In genomic region chr10:11160982-11161554, GRCh38 we compare ENCODE assay signal across 16 cellular contexts.
DNase-seq lines count a peak whose midpoint lies in the region; ATAC-seq and TF ChIP-seq lines count a peak whose summit lies in the region.
"Had no signal": no experiment of that assay in that cellular context is flagged by ENCODE, and none has a peak within 500 bp of the region (broad histone marks: within the 10 kb centered on the region; RNA-seq: fewer than 3 reads in every experiment).

No MANE protein-coding gene starts in this region.

- intact Hi-C loops in prostate gland (cut with DNase I) (loop anchor here (10.0 kb wide), 1 partner anchor 116 kb away; no protein-coding TSS in a partner anchor), sciatic nerve (cut with DNase I) (no loop called here)

- no peaks in the 10 kb centered on the region for H3K27me3 Mint-ChIP-seq in activated CD4-positive, alpha-beta memory T cell treated with anti-CD3 and anti-CD28 coated beads, Interleukin-2, amount 10 ng/mL, durations not matched to agents 7 days and 5 days
- no peaks in the 10 kb centered on the region for H3K27me3 Mint-ChIP-seq in naive thymus-derived CD8-positive, alpha-beta T cell
- peaks cover 4% of the 10 kb centered on the region for H3K27me3 Mint-ChIP-seq in glutamatergic neuron (ENCODE audit: unreplicated experiment)
- H3K27me3 Mint-ChIP-seq: activated naive CD4-positive, alpha-beta T cell treated with anti-CD3 and anti-CD28 coated beads, Interleukin-2, amount 10 ng/mL, durations not matched to agents 7 days and 5 days had no signal

- peak; percentile 1 for DNase-seq in NCI-H2171 treated with DMSO at 0.1 percent for 48 hours (lab: John Stamatoyannopoulos, UW)
- DNase-seq in NCI-H2171 (lab: John Stamatoyannopoulos, UW) = no peak
- DNase-seq in HL-60 (ENCODE audit: low read depth in 1 of 2, low spot score in 1 of 2) = no peak
- no peak for DNase-seq in activated CD4-positive, alpha-beta memory T cell treated with anti-CD3 and anti-CD28 coated beads, Interleukin-2, amount 10 ng/mL, durations not matched to agents 7 days and 5 days
- DNase-seq in naive thymus-derived CD8-positive, alpha-beta T cell = no peak
- no peak for DNase-seq in prostate gland (ENCODE audit: low spot score)
- DNase-seq in sciatic nerve (ENCODE audit: low spot score) = no peak
- DNase-seq in glutamatergic neuron = no peak
- DNase-seq: 8988T; activated naive CD4-positive, alpha-beta T cell treated with anti-CD3 and anti-CD28 coated beads, Interleukin-2, amount 10 ng/mL, durations not matched to agents 7 days and 5 days; DMS153; Karpas-422; NCI-H345; SHP77 treated with DMSO at 0.1 percent for 48 hours had no signal

- peaks cover 50% of the 10 kb centered on the region for H3K4me1 Mint-ChIP-seq in activated CD4-positive, alpha-beta memory T cell treated with anti-CD3 and anti-CD28 coated beads, Interleukin-2, amount 10 ng/mL, durations not matched to agents 7 days and 5 days
- peaks cover 48 to 86% (median 78%) of the 10 kb centered on the region in 4 donors for H3K4me1 Mint-ChIP-seq in naive thymus-derived CD8-positive, alpha-beta T cell
- peaks cover 21% of the 10 kb centered on the region for H3K4me1 Mint-ChIP-seq in glutamatergic neuron (ENCODE audit: low read depth, unreplicated experiment)

- peaks cover 3% of the 10 kb centered on the region for H3K9me3 Mint-ChIP-seq in activated CD4-positive, alpha-beta memory T cell treated with anti-CD3 and anti-CD28 coated beads, Interleukin-2, amount 10 ng/mL, durations not matched to agents 7 days and 5 days
- peaks cover 0 to 12% (median 0%) of the 10 kb centered on the region in 9 donors for H3K9me3 Mint-ChIP-seq in naive thymus-derived CD8-positive, alpha-beta T cell
- H3K9me3 Mint-ChIP-seq in glutamatergic neuron (ENCODE audit: unreplicated experiment) = peaks cover 13% of the 10 kb centered on the region

- TF ChIP-seq CTCF in HL-60 (IDR thresholded peaks at IDR 0.05; ENCODE audit: insufficient read depth, low read length) = no peak
- no peak for TF ChIP-seq CTCF in prostate gland (IDR thresholded peaks at IDR 0.05)
- TF ChIP-seq CTCF in glutamatergic neuron (IDR thresholded peaks at IDR 0.05; ENCODE audit: partially characterized antibody, unreplicated experiment) = no peak

- H3K27ac ChIP-seq in HL-60 (replicated peaks) (peak overlapping the region; percentile 42), prostate gland (no peak overlapping the region)

- no peaks in the 10 kb centered on the region for H3K27me3 ChIP-seq in HL-60 (ENCODE audit: insufficient read depth, poor library complexity, severe bottlenecking)
- H3K27me3 ChIP-seq in prostate gland (replicated peaks; ENCODE audit: insufficient read depth) = no peaks in the 10 kb centered on the region

- peak overlapping the region; percentile 100 for H3K27ac Mint-ChIP-seq in activated CD4-positive, alpha-beta memory T cell treated with anti-CD3 and anti-CD28 coated beads, Interleukin-2, amount 10 ng/mL, durations not matched to agents 7 days and 5 days
- peak overlapping the region in 8 of 10 donors; percentile 96 to 100 (median 99) for H3K27ac Mint-ChIP-seq in naive thymus-derived CD8-positive, alpha-beta T cell
- H3K27ac Mint-ChIP-seq in glutamatergic neuron (ENCODE audit: unreplicated experiment) = no peak overlapping the region
- H3K27ac Mint-ChIP-seq: activated naive CD4-positive, alpha-beta T cell treated with anti-CD3 and anti-CD28 coated beads, Interleukin-2, amount 10 ng/mL, durations not matched to agents 7 days and 5 days had no signal

- TF ChIP-seq POLR2A in prostate gland (IDR thresholded peaks at IDR 0.05) = no peak

- no peaks in the 10 kb centered on the region for H3K4me1 ChIP-seq in prostate gland (replicated peaks)

- CTCF ChIA-PET in activated CD4-positive, alpha-beta memory T cell treated with anti-CD3 and anti-CD28 coated beads, Interleukin-2, amount 10 ng/mL, durations not matched to agents 7 days and 5 days (lab: Charles Lee) = no interaction called here

- H3K4me3 Mint-ChIP-seq in activated CD4-positive, alpha-beta memory T cell treated with anti-CD3 and anti-CD28 coated beads, Interleukin-2, amount 10 ng/mL, durations not matched to agents 7 days and 5 days = no peak overlapping the region
- H3K4me3 Mint-ChIP-seq in naive thymus-derived CD8-positive, alpha-beta T cell = peak overlapping the region in 4 of 10 donors; percentile 34 to 100 (median 67)
- no peak overlapping the region for H3K4me3 Mint-ChIP-seq in glutamatergic neuron (ENCODE audit: unreplicated experiment)
- H3K4me3 Mint-ChIP-seq: activated naive CD4-positive, alpha-beta T cell treated with anti-CD3 and anti-CD28 coated beads, Interleukin-2, amount 10 ng/mL, durations not matched to agents 7 days and 5 days had no signal

- 89% methylated on average over 8 of the region's 8 CpGs for WGBS in prostate gland

- no peaks in the 10 kb centered on the region for H3K9me3 ChIP-seq in prostate gland
- H3K9me3 ChIP-seq: thoracic aorta had no signal

- peaks cover 18% of the 10 kb centered on the region for H3K36me3 Mint-ChIP-seq in activated CD4-positive, alpha-beta memory T cell treated with anti-CD3 and anti-CD28 coated beads, Interleukin-2, amount 10 ng/mL, durations not matched to agents 7 days and 5 days (ENCODE audit: low read depth)
- H3K36me3 Mint-ChIP-seq in naive thymus-derived CD8-positive, alpha-beta T cell = peaks cover under 1 to 4% (median 3%) of the 10 kb centered on the region in 3 donors
- no peaks in the 10 kb centered on the region for H3K36me3 Mint-ChIP-seq in glutamatergic neuron (ENCODE audit: unreplicated experiment)

- H3K4me3 ChIP-seq in HL-60 (replicated peaks; ENCODE audit: insufficient read depth, low read length) = no peak overlapping the region
- H3K4me3 ChIP-seq in prostate gland = no peak overlapping the region
- H3K4me3 ChIP-seq: thoracic aorta had no signal

- POLR2A ChIA-PET in activated CD4-positive, alpha-beta memory T cell treated with anti-CD3 and anti-CD28 coated beads, Interleukin-2, amount 10 ng/mL, durations not matched to agents 7 days and 5 days (lab: Charles Lee) = interaction anchor here (0.9 to 4.3 kb wide), 4 partner anchors 13 to 21 kb away, joined by 3 to 82 read pairs (median 6); no protein-coding TSS in a partner anchor
- POLR2A ChIA-PET in naive thymus-derived CD8-positive, alpha-beta T cell (lab: Charles Lee) = interaction anchor here (1.6 to 24.2 kb wide), 3 partner anchors 8 to 13 kb away, joined by 5 to 970 read pairs (median 119); no protein-coding TSS in a partner anchor

- no peak for ATAC-seq in naive thymus-derived CD8-positive, alpha-beta T cell
- no peak for ATAC-seq in sciatic nerve
- ATAC-seq: esophagus mucosa had no signal

- no peaks in the 10 kb centered on the region for H3K36me3 ChIP-seq in prostate gland
- H3K36me3 ChIP-seq: thoracic aorta had no signal
